13 cellular contexts compared by ENCODE assay signal in the genomic region with DNA sequence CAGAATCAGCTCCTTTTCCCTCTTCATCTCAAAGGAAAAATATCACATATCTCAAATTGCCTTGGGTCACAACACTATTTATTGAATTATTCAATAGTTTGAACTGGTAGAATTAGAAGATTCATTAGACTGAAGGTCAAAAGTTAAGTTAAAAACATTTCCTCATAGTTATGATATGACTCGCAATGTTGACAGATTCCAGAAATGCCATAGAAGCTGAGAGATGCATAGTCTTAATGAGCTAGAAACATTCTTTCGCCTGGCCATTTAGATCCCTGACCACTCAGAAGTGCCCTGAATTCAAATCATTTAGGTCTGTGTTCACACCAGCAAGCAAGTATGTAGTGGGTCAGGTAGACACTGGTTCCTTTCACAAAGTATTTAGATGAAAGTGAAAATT. TPM values are rescaled to one million over a fixed set of nuclear protein-coding genes. Genes with fewer than 3 reads are reported as not detected.
DNase-seq lines count a peak whose midpoint lies in the region; ATAC-seq, FAIRE-seq and TF ChIP-seq lines count a peak whose summit lies in the region.
"Had no signal": no experiment of that assay in that cellular context is flagged by ENCODE, and none has a peak within 500 bp of the region (broad histone marks: within the 10 kb centered on the region; RNA-seq: fewer than 3 reads in every experiment).

No MANE protein-coding gene starts in this region.

- H3K4me3 Mint-ChIP-seq in Calu3 (ENCODE audit: low read depth, unreplicated experiment) (no peak overlapping the region), mesothelial cell of epicardium (no peak overlapping the region), T-helper 17 cell (no peak overlapping the region), immature natural killer cell (no peak overlapping the region)
- H3K4me3 Mint-ChIP-seq: effector memory CD8-positive, alpha-beta T cell had no signal

- H3K4me1 Mint-ChIP-seq in Calu3 (ENCODE audit: low read depth, unreplicated experiment) (peaks cover 31% of the 10 kb centered on the region), mesothelial cell of epicardium (peaks cover 54% of the 10 kb centered on the region), T-helper 17 cell (no peaks in the 10 kb centered on the region), immature natural killer cell (no peaks in the 10 kb centered on the region)

- no peak overlapping the region for H2AFZ ChIP-seq in endothelial cell of umbilical vein (ENCODE audit: low read depth, low read length)

- no peak overlapping the region for H3K4me2 ChIP-seq in endothelial cell of umbilical vein (ENCODE audit: insufficient read depth, low read length)

- H3K9me1 ChIP-seq in endothelial cell of umbilical vein (replicated peaks; ENCODE audit: control insufficient read depth, extremely low read depth, insufficient read depth, low read length) = no peaks in the 10 kb centered on the region

- peak; percentile 35 for FAIRE-seq in endothelial cell of umbilical vein (lab: Jason Lieb, UNC)

- no peaks in the 10 kb centered on the region for H3K79me2 ChIP-seq in endothelial cell of umbilical vein (ENCODE audit: control insufficient read depth, insufficient read depth, low read length)

- H3K27me3 Mint-ChIP-seq in Calu3 (ENCODE audit: unreplicated experiment) (no peaks in the 10 kb centered on the region), mesothelial cell of epicardium (ENCODE audit: low read depth) (no peaks in the 10 kb centered on the region), T-helper 17 cell (no peaks in the 10 kb centered on the region), immature natural killer cell (ENCODE audit: low read depth in 3 of 3) (peaks cover 0 to 2% (median 1%) of the 10 kb centered on the region in 3 donors)
- H3K27me3 Mint-ChIP-seq: effector memory CD8-positive, alpha-beta T cell had no signal

- H4K20me1 ChIP-seq in endothelial cell of umbilical vein (replicated peaks; ENCODE audit: control insufficient read depth, extremely low read depth, insufficient read depth, low read length) = no peaks in the 10 kb centered on the region

- no peak overlapping the region for H3K27ac ChIP-seq in endothelial cell of umbilical vein (ENCODE audit: insufficient read depth, low read depth, low read length)
- H3K27ac ChIP-seq: right atrium auricular region had no signal

- H3K36me3 ChIP-seq in NT2/D1 (ENCODE audit: insufficient read depth, insufficient read length, low read length) (no peaks in the 10 kb centered on the region), endothelial cell of umbilical vein (ENCODE audit: control insufficient read depth in 2 of 2, extremely low read depth in 1 of 2, insufficient read depth in 2 of 2, low read length in 2 of 2) (no peaks in the 10 kb centered on the region)
- H3K36me3 ChIP-seq: right atrium auricular region had no signal

- H3K4me3 ChIP-seq in NT2/D1 (ENCODE audit: insufficient read length, low read depth) (no peak overlapping the region), endothelial cell of umbilical vein (replicated peaks in 1 of 3; ENCODE audit: insufficient read depth in 1 of 3, low read depth in 1 of 3, low read length in 3 of 3) (no peak overlapping the region)
- H3K4me3 ChIP-seq: right atrium auricular region had no signal

- BruUV-seq in Calu3 (replicated peaks; lab: Mats Ljungman, UMichigan) = no TSS peak
- no TSS peak for BruUV-seq in endothelial cell of umbilical vein (replicated peaks; lab: Mats Ljungman, UMichigan)

- TF ChIP-seq CTCF in Calu3 (IDR thresholded peaks at IDR 0.05; ENCODE audit: unreplicated experiment) (no peak), endothelial cell of umbilical vein (IDR thresholded peaks at IDR 0.05; ENCODE audit: extremely low read depth in 1 of 2, insufficient read depth in 1 of 2, low read depth in 1 of 2, low read length in 2 of 2) (no peak), mesothelial cell of epicardium (IDR thresholded peaks at IDR 0.05; ENCODE audit: unreplicated experiment) (no peak)

- POLR2A ChIA-PET in endothelial cell of umbilical vein (lab: Charles Lee) = no interaction called here

- H3K4me1 ChIP-seq in NT2/D1 (ENCODE audit: insufficient read depth, insufficient read length) = no peaks in the 10 kb centered on the region
- H3K4me1 ChIP-seq in endothelial cell of umbilical vein (ENCODE audit: control insufficient read depth, extremely low read depth, insufficient read depth, low read length) = peaks cover 2% of the 10 kb centered on the region
- H3K4me1 ChIP-seq: right atrium auricular region had no signal

- DNase-seq in Calu3 (peak; percentile 6), NT2/D1 (ENCODE audit: low read depth, low spot score) (peak; percentile 15), endothelial cell of umbilical vein (ENCODE audit: low read depth, low spot score) (peak; percentile 67), mesothelial cell of epicardium (ENCODE audit: low spot score in 2 of 2, unreplicated experiment in 2 of 2) (no peak), T-helper 17 cell (no peak), immature natural killer cell (no peak)
- DNase-seq: activated CD4-positive, CD25-positive, alpha-beta regulatory T cell treated with anti-CD3 and anti-CD28 coated beads, Interleukin-2, amount 50 U/mL, for 72 hours; effector memory CD8-positive, alpha-beta T cell; NCI-H1417 had no signal

- CTCF ChIA-PET in Calu3 (lab: Charles Lee) (interaction anchor here (0.6 kb wide), 1 partner anchor 1471 kb away, joined by 4 read pairs; no protein-coding TSS in a partner anchor), endothelial cell of umbilical vein (lab: Charles Lee) (interaction anchor here (0.7 kb wide), 1 partner anchor 380 kb away, joined by 3 read pairs; no protein-coding TSS in a partner anchor)

- dilution Hi-C loops in endothelial cell of umbilical vein (cut with MboI; ENCODE audit: extremely low pct_ligation_motif_present, low sequenced_read_pairs) = no loop called here

- ATAC-seq in GM21515 (IDR thresholded peaks at IDR 0.05; ENCODE audit: unreplicated experiment) = no peak
- ATAC-seq in T-helper 17 cell = no peak
- no peak for ATAC-seq in HG03139 (IDR thresholded peaks at IDR 0.05; ENCODE audit: unreplicated experiment)
- ATAC-seq: effector memory CD8-positive, alpha-beta T cell; left lobe of liver had no signal

- intact Hi-C loops in Calu3 (cut with micrococcal nuclease; ENCODE audit: unreplicated experiment) = no loop called here
- intact Hi-C loops in endothelial cell of umbilical vein (cut with micrococcal nuclease) = no loop called here

- H3K9ac ChIP-seq in NT2/D1 (ENCODE audit: insufficient read length, low read depth) (no peak overlapping the region), endothelial cell of umbilical vein (replicated peaks; ENCODE audit: extremely low read depth, insufficient read depth, low read length) (no peak overlapping the region)

- H3K9me3 ChIP-seq in NT2/D1 (ENCODE audit: insufficient read depth, low read length) (no peaks in the 10 kb centered on the region), endothelial cell of umbilical vein (replicated peaks; ENCODE audit: control insufficient read depth, insufficient read depth, low read length) (no peaks in the 10 kb centered on the region), T-helper 17 cell (ENCODE audit: control insufficient read depth, low read length, poor library complexity, severe bottlenecking) (no peaks in the 10 kb centered on the region)
- H3K9me3 ChIP-seq: right atrium auricular region had no signal

- H3K36me3 Mint-ChIP-seq in Calu3 (ENCODE audit: insufficient read depth, unreplicated experiment) = no peaks in the 10 kb centered on the region
- H3K36me3 Mint-ChIP-seq in mesothelial cell of epicardium = no peaks in the 10 kb centered on the region
- H3K36me3 Mint-ChIP-seq in T-helper 17 cell (ENCODE audit: low read depth) = no peaks in the 10 kb centered on the region
- H3K36me3 Mint-ChIP-seq in immature natural killer cell = no peaks in the 10 kb centered on the region

- H3K9me3 Mint-ChIP-seq in Calu3 (ENCODE audit: low read depth, unreplicated experiment) (peaks cover 2% of the 10 kb centered on the region), mesothelial cell of epicardium (peaks cover 4% of the 10 kb centered on the region), immature natural killer cell (peaks cover 0 to 19% (median 8%) of the 10 kb centered on the region in 6 donors)

- H3K27me3 ChIP-seq in NT2/D1 (ENCODE audit: insufficient read depth, insufficient read length) (no peaks in the 10 kb centered on the region), endothelial cell of umbilical vein (ENCODE audit: control insufficient read depth in 2 of 2, insufficient read depth in 2 of 2, low read length in 2 of 2) (no peaks in the 10 kb centered on the region)
- H3K27me3 ChIP-seq: right atrium auricular region had no signal

- TF ChIP-seq POLR2A in endothelial cell of umbilical vein (IDR thresholded peaks at IDR 0.05; ENCODE audit: low read depth, low read length) = no peak

- H3K27ac Mint-ChIP-seq in Calu3 (ENCODE audit: unreplicated experiment) (peak overlapping the region; percentile 52), mesothelial cell of epicardium (peak overlapping the region; percentile 87), T-helper 17 cell (no peak overlapping the region), immature natural killer cell (no peak overlapping the region)
- H3K27ac Mint-ChIP-seq: effector memory CD8-positive, alpha-beta T cell had no signal

TF ChIP-seq in endothelial cell of umbilical vein, 7 proteins besides CTCF, POLR2A, EP300 and RAD21 (continues in another document):
- TF ChIP-seq EZH2 (IDR thresholded peaks at IDR 0.05; ENCODE audit: borderline replicate concordance, low read depth, low read length, severe bottlenecking) (no peak), JUN (IDR thresholded peaks at IDR 0.05; ENCODE audit: borderline replicate concordance, insufficient read depth, insufficient read length, low read depth) (no peak), FOS (IDR thresholded peaks at IDR 0.05; ENCODE audit: borderline replicate concordance, insufficient read depth, low read length) (no peak), MYC (IDR thresholded peaks at IDR 0.05; ENCODE audit: low read depth, low read length) (no peak)
- TF ChIP-seq, protein P1, sequence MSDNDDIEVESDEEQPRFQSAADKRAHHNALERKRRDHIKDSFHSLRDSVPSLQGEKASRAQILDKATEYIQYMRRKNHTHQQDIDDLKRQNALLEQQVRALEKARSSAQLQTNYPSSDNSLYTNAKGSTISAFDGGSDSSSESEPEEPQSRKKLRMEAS (IDR thresholded peaks at IDR 0.05; ENCODE audit: insufficient read depth, insufficient read length) = no peak

RNA-seq across cellular contexts. Expression of gene FAT3, which starts 44.4 kb away (rescaled TPM):
- total RNA-seq in Calu3 (2022) (0.22 and 0.68 TPM in 2 replicates), endothelial cell of umbilical vein (0.05 and 1.4 TPM in 2 replicates), mesothelial cell of epicardium (35.1 to 39.1 TPM (median 35.5 TPM) in 3 replicates), T-helper 17 cell (not detected)
- polyA plus RNA-seq in endothelial cell of umbilical vein (0.08 and 0.41 TPM in 2 replicates), immature natural killer cell (not detected)
- polyA plus RNA-seq in endothelial cell of umbilical vein (2011; cell fraction: cytosol; rRNA removed) = 0.18 TPM in 2 replicates
- polyA plus RNA-seq in endothelial cell of umbilical vein (2011; cell fraction: nucleus; rRNA removed) = 0.13 and 0.28 TPM in 2 replicates
- 0.70 and 2.6 TPM in 2 replicates for polyA plus RNA-seq in endothelial cell of umbilical vein (2012)
- 2.8 and 6.5 TPM in 2 replicates for polyA minus RNA-seq in endothelial cell of umbilical vein
- polyA minus RNA-seq in endothelial cell of umbilical vein (2011; cell fraction: cytosol; rRNA and poly(A)+ RNA removed) = not detected
- 0.77 and 2.9 TPM in 2 replicates for polyA minus RNA-seq in endothelial cell of umbilical vein (2011; cell fraction: nucleus; rRNA and poly(A)+ RNA removed)

Comparison
In these comparisons a context has a peak if more than half of its experiments do, and no peak if none do; other contexts are left out.
1. DNase-seq: peak in Calu3 (single experiment), NT2/D1 (single experiment) and endothelial cell of umbilical vein (single experiment); none in mesothelial cell of epicardium (0 of 2), T-helper 17 cell (0 of 3) and immature natural killer cell (0 of 3).
2. H3K27ac Mint-ChIP-seq: peak in Calu3 (single experiment) and mesothelial cell of epicardium (single experiment); none in T-helper 17 cell (single experiment) and immature natural killer cell (0 of 6).
3. RNA of gene FAT3, which starts 44.4 kb away (total RNA-seq): 35.1 to 39.1 TPM in mesothelial cell of epicardium; 0.05 to 1.4 TPM in endothelial cell of umbilical vein, 0.22 to 0.68 TPM in Calu3 and not detected in T-helper 17 cell; every median in the first group is over 10 times any median in the second.